ENCODE assay signal across 29 cellular contexts in genomic region chr13:95027638-95028037, GRCh38.
"Had no signal": no experiment of that assay in that cellular context is flagged by ENCODE, and none has a peak within 500 bp of the region (broad histone marks: within the 10 kb centered on the region; RNA-seq: fewer than 3 reads in every experiment).

No MANE protein-coding gene starts in this region.

- H3K4me3 ChIP-seq: colonic mucosa, coronary artery, dorsolateral prefrontal cortex, esophagus muscularis mucosa, esophagus squamous epithelium, gastrocnemius medialis, gastroesophageal sphincter, heart left ventricle, heart right ventricle had no signal

- H3K4me1 ChIP-seq: colonic mucosa, foreskin keratinocyte, gastrocnemius medialis, gastroesophageal sphincter, heart left ventricle, heart right ventricle had no signal

- H3K9me3 Mint-ChIP-seq: dendritic cell treated with granulocyte-macrophage colony-stimulating factor and Interleukin-4, amounts not matched to agents 40 ng/mL and 50 ng/mL, for 4 days; effector memory CD8-positive, alpha-beta T cell; endodermal cell had no signal

- H3K27me3 Mint-ChIP-seq: dendritic cell treated with granulocyte-macrophage colony-stimulating factor and Interleukin-4, amounts not matched to agents 40 ng/mL and 50 ng/mL, for 4 days; effector memory CD8-positive, alpha-beta T cell had no signal

- H3K36me3 ChIP-seq: colonic mucosa, esophagus muscularis mucosa, esophagus squamous epithelium, gastrocnemius medialis, gastroesophageal sphincter had no signal

- H3K27ac ChIP-seq: colonic mucosa, coronary artery, dorsolateral prefrontal cortex, epithelial cell of prostate, esophagus muscularis mucosa, esophagus squamous epithelium, foreskin keratinocyte, gastrocnemius medialis, gastroesophageal sphincter, heart left ventricle, heart right ventricle had no signal

- H3K27me3 ChIP-seq: colonic mucosa, dorsolateral prefrontal cortex, esophagus muscularis mucosa, esophagus squamous epithelium, foreskin keratinocyte, gastrocnemius medialis, gastroesophageal sphincter, heart left ventricle, heart right ventricle had no signal

- ATAC-seq: effector memory CD8-positive, alpha-beta T cell; esophagus mucosa; foreskin keratinocyte; gastrocnemius medialis; gastroesophageal sphincter; heart left ventricle; heart right ventricle had no signal

- H3K27ac Mint-ChIP-seq: dendritic cell treated with granulocyte-macrophage colony-stimulating factor and Interleukin-4, amounts not matched to agents 40 ng/mL and 50 ng/mL, for 4 days; effector memory CD8-positive, alpha-beta T cell; endodermal cell had no signal

- H3K9me3 ChIP-seq: colonic mucosa, esophagus muscularis mucosa, esophagus squamous epithelium, gastrocnemius medialis had no signal

- H3K4me1 Mint-ChIP-seq: endodermal cell had no signal

- DNase-seq: colonic mucosa; cortex of kidney; dermis blood vessel endothelial cell; dorsolateral prefrontal cortex; effector CD4-positive, alpha-beta T cell; effector CD8-positive, alpha-beta T cell; effector memory CD4-positive, alpha-beta T cell; effector memory CD8-positive, alpha-beta T cell; endodermal cell; erythroblast; esophagus squamous epithelium; foreskin fibroblast; foreskin keratinocyte; foreskin melanocyte; gastrocnemius medialis; glutamatergic neuron; head of caudate nucleus; heart left ventricle; heart right ventricle had no signal

- FAIRE-seq: colon, endometrium, endothelial cell of umbilical vein, frontal cortex had no signal

- H3K4me3 Mint-ChIP-seq: dendritic cell treated with granulocyte-macrophage colony-stimulating factor and Interleukin-4, amounts not matched to agents 40 ng/mL and 50 ng/mL, for 4 days; effector memory CD8-positive, alpha-beta T cell; endodermal cell had no signal
